1 cellular context compared by ENCODE assay signal in the genomic region with DNA sequence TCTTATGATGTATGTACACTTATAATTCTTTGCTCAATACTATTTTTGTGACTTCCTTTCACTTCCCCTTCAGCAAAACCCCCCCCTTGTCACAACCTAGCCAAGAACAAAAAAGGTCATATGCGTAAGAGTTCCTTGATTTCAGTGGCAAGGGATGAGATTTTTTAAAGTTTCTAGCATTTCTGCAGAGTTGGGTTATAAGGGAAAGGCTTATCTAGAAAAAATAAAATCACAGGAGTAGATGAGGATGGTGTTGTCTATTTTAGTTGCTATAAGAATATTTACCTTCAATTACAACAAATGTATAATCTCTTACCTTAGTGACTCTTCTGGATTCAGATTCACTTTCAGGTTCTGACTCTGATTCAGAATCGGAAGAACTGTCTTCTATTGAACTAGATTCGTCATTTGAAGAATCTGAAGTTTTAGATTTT.
TF ChIP-seq lines count a peak whose summit lies in the region.

No MANE protein-coding gene starts in this region.

TF ChIP-seq in GM12878, 131 proteins besides CTCF, POLR2A, EP300 and RAD21 (continued from another document and continues in another):
- TF ChIP-seq, protein P1, sequence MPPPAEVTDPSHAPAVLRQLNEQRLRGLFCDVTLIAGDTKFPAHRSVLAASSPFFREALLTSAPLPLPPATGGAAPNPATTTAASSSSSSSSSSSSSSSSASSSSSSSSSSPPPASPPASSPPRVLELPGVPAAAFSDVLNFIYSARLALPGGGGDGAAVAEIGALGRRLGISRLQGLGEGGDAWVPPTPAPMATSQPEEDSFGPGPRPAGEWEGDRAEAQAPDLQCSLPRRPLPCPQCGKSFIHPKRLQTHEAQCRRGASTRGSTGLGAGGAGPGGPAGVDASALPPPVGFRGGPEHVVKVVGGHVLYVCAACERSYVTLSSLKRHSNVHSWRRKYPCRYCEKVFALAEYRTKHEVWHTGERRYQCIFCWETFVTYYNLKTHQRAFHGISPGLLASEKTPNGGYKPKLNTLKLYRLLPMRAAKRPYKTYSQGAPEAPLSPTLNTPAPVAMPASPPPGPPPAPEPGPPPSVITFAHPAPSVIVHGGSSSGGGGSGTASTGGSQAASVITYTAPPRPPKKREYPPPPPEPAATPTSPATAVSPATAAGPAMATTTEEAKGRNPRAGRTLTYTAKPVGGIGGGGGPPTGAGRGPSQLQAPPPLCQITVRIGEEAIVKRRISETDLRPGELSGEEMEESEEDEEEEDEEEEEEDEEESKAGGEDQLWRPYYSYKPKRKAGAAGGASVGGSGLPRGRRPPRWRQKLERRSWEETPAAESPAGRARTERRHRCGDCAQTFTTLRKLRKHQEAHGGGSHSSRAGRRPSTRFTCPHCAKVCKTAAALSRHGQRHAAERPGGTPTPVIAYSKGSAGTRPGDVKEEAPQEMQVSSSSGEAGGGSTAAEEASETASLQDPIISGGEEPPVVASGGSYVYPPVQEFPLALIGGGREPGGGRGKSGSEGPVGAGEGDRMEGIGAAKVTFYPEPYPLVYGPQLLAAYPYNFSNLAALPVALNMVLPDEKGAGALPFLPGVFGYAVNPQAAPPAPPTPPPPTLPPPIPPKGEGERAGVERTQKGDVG (CRISPR knock-in tag; IDR thresholded peaks at IDR 0.05), result no peak
- TF ChIP-seq TCF7 (IDR thresholded peaks at IDR 0.05; ENCODE audit: borderline replicate concordance), result 0 out of 2 replicates have a peak, but pooled peaks have one; percentile 9
- TF ChIP-seq CHD4 (IDR thresholded peaks at IDR 0.05), result no peak
- TF ChIP-seq TAF1 (IDR thresholded peaks at IDR 0.05; ENCODE audit: borderline replicate concordance, low read depth, low read length), result no peak
- no peak for TF ChIP-seq SREBF1 (IDR thresholded peaks at IDR 0.05; ENCODE audit: low read length)
- no peak for TF ChIP-seq SREBF2 (IDR thresholded peaks at IDR 0.05; ENCODE audit: low read length)
- no peak for TF ChIP-seq RFX5 (IDR thresholded peaks at IDR 0.05; ENCODE audit: low read depth, low read length)
- TF ChIP-seq, protein P2, sequence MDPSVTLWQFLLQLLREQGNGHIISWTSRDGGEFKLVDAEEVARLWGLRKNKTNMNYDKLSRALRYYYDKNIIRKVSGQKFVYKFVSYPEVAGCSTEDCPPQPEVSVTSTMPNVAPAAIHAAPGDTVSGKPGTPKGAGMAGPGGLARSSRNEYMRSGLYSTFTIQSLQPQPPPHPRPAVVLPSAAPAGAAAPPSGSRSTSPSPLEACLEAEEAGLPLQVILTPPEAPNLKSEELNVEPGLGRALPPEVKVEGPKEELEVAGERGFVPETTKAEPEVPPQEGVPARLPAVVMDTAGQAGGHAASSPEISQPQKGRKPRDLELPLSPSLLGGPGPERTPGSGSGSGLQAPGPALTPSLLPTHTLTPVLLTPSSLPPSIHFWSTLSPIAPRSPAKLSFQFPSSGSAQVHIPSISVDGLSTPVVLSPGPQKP (IDR thresholded peaks at IDR 0.05; ENCODE audit: low read depth, low read length), result no peak
- TF ChIP-seq IRF4 (IDR thresholded peaks at IDR 0.05; ENCODE audit: low read depth, low read length), result peak; percentile 23; the same call in 1 of the 2 replicates
- no peak for TF ChIP-seq KLF5 (IDR thresholded peaks at IDR 0.05; ENCODE audit: partially characterized antibody)
- TF ChIP-seq SMC3 (IDR thresholded peaks at IDR 0.05; ENCODE audit: borderline replicate concordance, low read length), result no peak
- TF ChIP-seq STAT1 (conservative IDR thresholded peaks at IDR 0.05), result no peak
- no peak for TF ChIP-seq TBL1XR1 (IDR thresholded peaks at IDR 0.05; ENCODE audit: low read depth, low read length)
- TF ChIP-seq BHLHE40 (IDR thresholded peaks at IDR 0.05; ENCODE audit: borderline replicate concordance in 1 of 2, low read depth in 2 of 2, low read length in 1 of 2), result no peak
- TF ChIP-seq, protein P3, sequence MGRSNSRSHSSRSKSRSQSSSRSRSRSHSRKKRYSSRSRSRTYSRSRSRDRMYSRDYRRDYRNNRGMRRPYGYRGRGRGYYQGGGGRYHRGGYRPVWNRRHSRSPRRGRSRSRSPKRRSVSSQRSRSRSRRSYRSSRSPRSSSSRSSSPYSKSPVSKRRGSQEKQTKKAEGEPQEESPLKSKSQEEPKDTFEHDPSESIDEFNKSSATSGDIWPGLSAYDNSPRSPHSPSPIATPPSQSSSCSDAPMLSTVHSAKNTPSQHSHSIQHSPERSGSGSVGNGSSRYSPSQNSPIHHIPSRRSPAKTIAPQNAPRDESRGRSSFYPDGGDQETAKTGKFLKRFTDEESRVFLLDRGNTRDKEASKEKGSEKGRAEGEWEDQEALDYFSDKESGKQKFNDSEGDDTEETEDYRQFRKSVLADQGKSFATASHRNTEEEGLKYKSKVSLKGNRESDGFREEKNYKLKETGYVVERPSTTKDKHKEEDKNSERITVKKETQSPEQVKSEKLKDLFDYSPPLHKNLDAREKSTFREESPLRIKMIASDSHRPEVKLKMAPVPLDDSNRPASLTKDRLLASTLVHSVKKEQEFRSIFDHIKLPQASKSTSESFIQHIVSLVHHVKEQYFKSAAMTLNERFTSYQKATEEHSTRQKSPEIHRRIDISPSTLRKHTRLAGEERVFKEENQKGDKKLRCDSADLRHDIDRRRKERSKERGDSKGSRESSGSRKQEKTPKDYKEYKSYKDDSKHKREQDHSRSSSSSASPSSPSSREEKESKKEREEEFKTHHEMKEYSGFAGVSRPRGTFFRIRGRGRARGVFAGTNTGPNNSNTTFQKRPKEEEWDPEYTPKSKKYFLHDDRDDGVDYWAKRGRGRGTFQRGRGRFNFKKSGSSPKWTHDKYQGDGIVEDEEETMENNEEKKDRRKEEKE (IDR thresholded peaks at IDR 0.05), result no peak
- peak; percentile 14; the same call in 1 of the 2 replicates for TF ChIP-seq PAX5 (IDR thresholded peaks at IDR 0.05; ENCODE audit: borderline replicate concordance, low read depth, low read length)
- TF ChIP-seq BMI1 (IDR thresholded peaks at IDR 0.05; ENCODE audit: borderline replicate concordance), result 0 out of 2 replicates have a peak, but pooled peaks have one; percentile 33
- TF ChIP-seq TARDBP (IDR thresholded peaks at IDR 0.05; ENCODE audit: borderline replicate concordance), result no peak
- no peak for TF ChIP-seq FOS (IDR thresholded peaks at IDR 0.05; ENCODE audit: borderline replicate concordance, extremely low read depth, insufficient read length)
- TF ChIP-seq, protein P4, sequence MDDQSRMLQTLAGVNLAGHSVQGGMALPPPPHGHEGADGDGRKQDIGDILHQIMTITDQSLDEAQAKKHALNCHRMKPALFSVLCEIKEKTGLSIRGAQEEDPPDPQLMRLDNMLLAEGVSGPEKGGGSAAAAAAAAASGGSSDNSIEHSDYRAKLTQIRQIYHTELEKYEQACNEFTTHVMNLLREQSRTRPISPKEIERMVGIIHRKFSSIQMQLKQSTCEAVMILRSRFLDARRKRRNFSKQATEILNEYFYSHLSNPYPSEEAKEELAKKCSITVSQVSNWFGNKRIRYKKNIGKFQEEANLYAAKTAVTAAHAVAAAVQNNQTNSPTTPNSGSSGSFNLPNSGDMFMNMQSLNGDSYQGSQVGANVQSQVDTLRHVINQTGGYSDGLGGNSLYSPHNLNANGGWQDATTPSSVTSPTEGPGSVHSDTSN (IDR thresholded peaks at IDR 0.05; ENCODE audit: insufficient replicate concordance, low read depth, low read length), result no peak
- no peak for TF ChIP-seq YBX1 (IDR thresholded peaks at IDR 0.05)
- TF ChIP-seq, protein P5, sequence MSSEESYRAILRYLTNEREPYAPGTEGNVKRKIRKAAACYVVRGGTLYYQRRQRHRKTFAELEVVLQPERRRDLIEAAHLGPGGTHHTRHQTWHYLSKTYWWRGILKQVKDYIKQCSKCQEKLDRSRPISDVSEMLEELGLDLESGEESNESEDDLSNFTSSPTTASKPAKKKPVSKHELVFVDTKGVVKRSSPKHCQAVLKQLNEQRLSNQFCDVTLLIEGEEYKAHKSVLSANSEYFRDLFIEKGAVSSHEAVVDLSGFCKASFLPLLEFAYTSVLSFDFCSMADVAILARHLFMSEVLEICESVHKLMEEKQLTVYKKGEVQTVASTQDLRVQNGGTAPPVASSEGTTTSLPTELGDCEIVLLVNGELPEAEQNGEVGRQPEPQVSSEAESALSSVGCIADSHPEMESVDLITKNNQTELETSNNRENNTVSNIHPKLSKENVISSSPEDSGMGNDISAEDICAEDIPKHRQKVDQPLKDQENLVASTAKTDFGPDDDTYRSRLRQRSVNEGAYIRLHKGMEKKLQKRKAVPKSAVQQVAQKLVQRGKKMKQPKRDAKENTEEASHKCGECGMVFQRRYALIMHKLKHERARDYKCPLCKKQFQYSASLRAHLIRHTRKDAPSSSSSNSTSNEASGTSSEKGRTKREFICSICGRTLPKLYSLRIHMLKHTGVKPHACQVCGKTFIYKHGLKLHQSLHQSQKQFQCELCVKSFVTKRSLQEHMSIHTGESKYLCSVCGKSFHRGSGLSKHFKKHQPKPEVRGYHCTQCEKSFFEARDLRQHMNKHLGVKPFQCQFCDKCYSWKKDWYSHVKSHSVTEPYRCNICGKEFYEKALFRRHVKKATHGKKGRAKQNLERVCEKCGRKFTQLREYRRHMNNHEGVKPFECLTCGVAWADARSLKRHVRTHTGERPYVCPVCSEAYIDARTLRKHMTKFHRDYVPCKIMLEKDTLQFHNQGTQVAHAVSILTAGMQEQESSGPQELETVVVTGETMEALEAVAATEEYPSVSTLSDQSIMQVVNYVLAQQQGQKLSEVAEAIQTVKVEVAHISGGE (CRISPR knock-in tag; IDR thresholded peaks at IDR 0.05), result no peak
- TF ChIP-seq CBX5 (IDR thresholded peaks at IDR 0.05; ENCODE audit: low read depth), result no peak
- TF ChIP-seq ZNF622 (IDR thresholded peaks at IDR 0.05), result no peak
- TF ChIP-seq CBFB (IDR thresholded peaks at IDR 0.05; ENCODE audit: low read depth), result no peak
- TF ChIP-seq, protein P6, sequence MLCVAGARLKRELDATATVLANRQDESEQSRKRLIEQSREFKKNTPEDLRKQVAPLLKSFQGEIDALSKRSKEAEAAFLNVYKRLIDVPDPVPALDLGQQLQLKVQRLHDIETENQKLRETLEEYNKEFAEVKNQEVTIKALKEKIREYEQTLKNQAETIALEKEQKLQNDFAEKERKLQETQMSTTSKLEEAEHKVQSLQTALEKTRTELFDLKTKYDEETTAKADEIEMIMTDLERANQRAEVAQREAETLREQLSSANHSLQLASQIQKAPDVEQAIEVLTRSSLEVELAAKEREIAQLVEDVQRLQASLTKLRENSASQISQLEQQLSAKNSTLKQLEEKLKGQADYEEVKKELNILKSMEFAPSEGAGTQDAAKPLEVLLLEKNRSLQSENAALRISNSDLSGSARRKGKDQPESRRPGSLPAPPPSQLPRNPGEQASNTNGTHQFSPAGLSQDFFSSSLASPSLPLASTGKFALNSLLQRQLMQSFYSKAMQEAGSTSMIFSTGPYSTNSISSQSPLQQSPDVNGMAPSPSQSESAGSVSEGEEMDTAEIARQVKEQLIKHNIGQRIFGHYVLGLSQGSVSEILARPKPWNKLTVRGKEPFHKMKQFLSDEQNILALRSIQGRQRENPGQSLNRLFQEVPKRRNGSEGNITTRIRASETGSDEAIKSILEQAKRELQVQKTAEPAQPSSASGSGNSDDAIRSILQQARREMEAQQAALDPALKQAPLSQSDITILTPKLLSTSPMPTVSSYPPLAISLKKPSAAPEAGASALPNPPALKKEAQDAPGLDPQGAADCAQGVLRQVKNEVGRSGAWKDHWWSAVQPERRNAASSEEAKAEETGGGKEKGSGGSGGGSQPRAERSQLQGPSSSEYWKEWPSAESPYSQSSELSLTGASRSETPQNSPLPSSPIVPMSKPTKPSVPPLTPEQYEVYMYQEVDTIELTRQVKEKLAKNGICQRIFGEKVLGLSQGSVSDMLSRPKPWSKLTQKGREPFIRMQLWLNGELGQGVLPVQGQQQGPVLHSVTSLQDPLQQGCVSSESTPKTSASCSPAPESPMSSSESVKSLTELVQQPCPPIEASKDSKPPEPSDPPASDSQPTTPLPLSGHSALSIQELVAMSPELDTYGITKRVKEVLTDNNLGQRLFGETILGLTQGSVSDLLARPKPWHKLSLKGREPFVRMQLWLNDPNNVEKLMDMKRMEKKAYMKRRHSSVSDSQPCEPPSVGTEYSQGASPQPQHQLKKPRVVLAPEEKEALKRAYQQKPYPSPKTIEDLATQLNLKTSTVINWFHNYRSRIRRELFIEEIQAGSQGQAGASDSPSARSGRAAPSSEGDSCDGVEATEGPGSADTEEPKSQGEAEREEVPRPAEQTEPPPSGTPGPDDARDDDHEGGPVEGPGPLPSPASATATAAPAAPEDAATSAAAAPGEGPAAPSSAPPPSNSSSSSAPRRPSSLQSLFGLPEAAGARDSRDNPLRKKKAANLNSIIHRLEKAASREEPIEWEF (IDR thresholded peaks at IDR 0.05; ENCODE audit: insufficient replicate concordance, low read depth, low read length), result no peak
- TF ChIP-seq MYB (IDR thresholded peaks at IDR 0.05; ENCODE audit: borderline replicate concordance, low read depth, low read length), result no peak
- TF ChIP-seq EGR1 (IDR thresholded peaks at IDR 0.05; ENCODE audit: borderline replicate concordance in 1 of 2, low read depth in 2 of 2, low read length in 2 of 2), result no peak
- peak; percentile 81 for TF ChIP-seq NR2F1 (conservative IDR thresholded peaks at IDR 0.05)
- TF ChIP-seq ZNF24 (IDR thresholded peaks at IDR 0.05), result peak; percentile 7; the same call in 1 of the 2 replicates
- no peak for TF ChIP-seq HDAC2 (IDR thresholded peaks at IDR 0.05)
- TF ChIP-seq SMARCA5 (IDR thresholded peaks at IDR 0.05), result no peak
- TF ChIP-seq JUND (IDR thresholded peaks at IDR 0.05; ENCODE audit: low read depth, low read length), result no peak
- peak; percentile 96 for TF ChIP-seq SPI1 (IDR thresholded peaks at IDR 0.05; ENCODE audit: borderline replicate concordance, insufficient read depth, low read depth, low read length)
- no peak for TF ChIP-seq CEBPB (IDR thresholded peaks at IDR 0.05; ENCODE audit: borderline replicate concordance in 1 of 2, low read depth in 2 of 2, low read length in 2 of 2)
- TF ChIP-seq, protein P7, sequence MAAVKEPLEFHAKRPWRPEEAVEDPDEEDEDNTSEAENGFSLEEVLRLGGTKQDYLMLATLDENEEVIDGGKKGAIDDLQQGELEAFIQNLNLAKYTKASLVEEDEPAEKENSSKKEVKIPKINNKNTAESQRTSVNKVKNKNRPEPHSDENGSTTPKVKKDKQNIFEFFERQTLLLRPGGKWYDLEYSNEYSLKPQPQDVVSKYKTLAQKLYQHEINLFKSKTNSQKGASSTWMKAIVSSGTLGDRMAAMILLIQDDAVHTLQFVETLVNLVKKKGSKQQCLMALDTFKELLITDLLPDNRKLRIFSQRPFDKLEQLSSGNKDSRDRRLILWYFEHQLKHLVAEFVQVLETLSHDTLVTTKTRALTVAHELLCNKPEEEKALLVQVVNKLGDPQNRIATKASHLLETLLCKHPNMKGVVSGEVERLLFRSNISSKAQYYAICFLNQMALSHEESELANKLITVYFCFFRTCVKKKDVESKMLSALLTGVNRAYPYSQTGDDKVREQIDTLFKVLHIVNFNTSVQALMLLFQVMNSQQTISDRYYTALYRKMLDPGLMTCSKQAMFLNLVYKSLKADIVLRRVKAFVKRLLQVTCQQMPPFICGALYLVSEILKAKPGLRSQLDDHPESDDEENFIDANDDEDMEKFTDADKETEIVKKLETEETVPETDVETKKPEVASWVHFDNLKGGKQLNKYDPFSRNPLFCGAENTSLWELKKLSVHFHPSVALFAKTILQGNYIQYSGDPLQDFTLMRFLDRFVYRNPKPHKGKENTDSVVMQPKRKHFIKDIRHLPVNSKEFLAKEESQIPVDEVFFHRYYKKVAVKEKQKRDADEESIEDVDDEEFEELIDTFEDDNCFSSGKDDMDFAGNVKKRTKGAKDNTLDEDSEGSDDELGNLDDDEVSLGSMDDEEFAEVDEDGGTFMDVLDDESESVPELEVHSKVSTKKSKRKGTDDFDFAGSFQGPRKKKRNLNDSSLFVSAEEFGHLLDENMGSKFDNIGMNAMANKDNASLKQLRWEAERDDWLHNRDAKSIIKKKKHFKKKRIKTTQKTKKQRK (IDR thresholded peaks at IDR 0.05; ENCODE audit: low read depth, low read length), result no peak
- TF ChIP-seq IKZF1 (conservative IDR thresholded peaks at IDR 0.05), result peak; percentile 41; the same call in 1 of the 2 replicates
- no peak for TF ChIP-seq SP1 (IDR thresholded peaks at IDR 0.05; ENCODE audit: low read depth, low read length)
- no peak for TF ChIP-seq BRCA1 (IDR thresholded peaks at IDR 0.05; ENCODE audit: low read depth, low read length)
